1 cellular context compared by ENCODE assay signal in the genomic region with DNA sequence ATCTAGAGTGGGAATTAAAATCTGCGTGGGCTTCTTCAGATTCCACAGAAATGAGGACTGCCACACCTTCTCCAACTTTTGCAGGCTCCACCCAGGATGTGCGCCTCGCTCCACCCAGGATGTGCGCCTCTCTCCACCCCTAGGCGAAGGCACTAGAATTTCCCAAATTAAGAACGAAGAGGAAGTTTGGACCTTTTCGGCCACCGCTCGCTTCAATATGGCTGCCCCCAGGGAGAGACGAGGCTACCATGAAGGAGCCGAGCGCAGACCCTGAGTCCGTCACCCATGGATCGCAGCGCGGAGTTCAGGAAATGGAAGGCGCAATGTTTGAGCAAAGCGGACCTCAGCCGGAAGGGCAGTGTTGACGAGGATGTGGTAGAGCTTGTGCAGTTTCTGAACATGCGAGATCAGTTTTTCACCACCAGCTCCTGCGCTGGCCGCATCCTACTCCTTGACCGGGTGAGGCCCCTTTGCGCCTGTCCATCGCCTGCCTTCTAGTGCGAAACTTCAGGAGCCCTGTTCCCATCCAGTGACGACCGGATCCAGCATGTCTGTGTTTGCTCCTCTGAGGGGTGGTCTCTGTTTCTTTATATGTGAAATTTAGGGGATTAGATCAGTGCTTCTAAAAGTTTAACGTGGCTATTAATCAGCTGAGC.
TF ChIP-seq lines count a peak whose summit lies in the region.

A gene with protein sequence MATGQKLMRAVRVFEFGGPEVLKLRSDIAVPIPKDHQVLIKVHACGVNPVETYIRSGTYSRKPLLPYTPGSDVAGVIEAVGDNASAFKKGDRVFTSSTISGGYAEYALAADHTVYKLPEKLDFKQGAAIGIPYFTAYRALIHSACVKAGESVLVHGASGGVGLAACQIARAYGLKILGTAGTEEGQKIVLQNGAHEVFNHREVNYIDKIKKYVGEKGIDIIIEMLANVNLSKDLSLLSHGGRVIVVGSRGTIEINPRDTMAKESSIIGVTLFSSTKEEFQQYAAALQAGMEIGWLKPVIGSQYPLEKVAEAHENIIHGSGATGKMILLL (minus strand): TSS at position 91 of the 656 bp plus-strand sequence. CDS start 8,229 bp downstream, outside the sequence.
A gene with protein sequence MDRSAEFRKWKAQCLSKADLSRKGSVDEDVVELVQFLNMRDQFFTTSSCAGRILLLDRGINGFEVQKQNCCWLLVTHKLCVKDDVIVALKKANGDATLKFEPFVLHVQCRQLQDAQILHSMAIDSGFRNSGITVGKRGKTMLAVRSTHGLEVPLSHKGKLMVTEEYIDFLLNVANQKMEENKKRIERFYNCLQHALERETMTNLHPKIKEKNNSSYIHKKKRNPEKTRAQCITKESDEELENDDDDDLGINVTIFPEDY (plus strand): TSS at position 193 of the 656 bp plus-strand sequence. CDS start 93 bp downstream, at position 286.

TF ChIP-seq in IMR-90, 13 proteins besides CTCF, POLR2A, EP300 and RAD21 (continued from another document):
- TF ChIP-seq, protein P1, sequence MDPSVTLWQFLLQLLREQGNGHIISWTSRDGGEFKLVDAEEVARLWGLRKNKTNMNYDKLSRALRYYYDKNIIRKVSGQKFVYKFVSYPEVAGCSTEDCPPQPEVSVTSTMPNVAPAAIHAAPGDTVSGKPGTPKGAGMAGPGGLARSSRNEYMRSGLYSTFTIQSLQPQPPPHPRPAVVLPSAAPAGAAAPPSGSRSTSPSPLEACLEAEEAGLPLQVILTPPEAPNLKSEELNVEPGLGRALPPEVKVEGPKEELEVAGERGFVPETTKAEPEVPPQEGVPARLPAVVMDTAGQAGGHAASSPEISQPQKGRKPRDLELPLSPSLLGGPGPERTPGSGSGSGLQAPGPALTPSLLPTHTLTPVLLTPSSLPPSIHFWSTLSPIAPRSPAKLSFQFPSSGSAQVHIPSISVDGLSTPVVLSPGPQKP (IDR thresholded peaks at IDR 0.05; ENCODE audit: borderline replicate concordance, low read depth, low read length), result no peak
- TF ChIP-seq MXI1 (IDR thresholded peaks at IDR 0.05; ENCODE audit: borderline replicate concordance, low read depth, low read length), result peak; percentile 89
- TF ChIP-seq BHLHE40 (IDR thresholded peaks at IDR 0.05; ENCODE audit: low read depth, low read length), result no peak
- TF ChIP-seq NFE2L2 (IDR thresholded peaks at IDR 0.05; ENCODE audit: low read depth, low read length), result no peak
- peak; percentile 69; the same call in 1 of the 2 replicates for TF ChIP-seq MAZ (IDR thresholded peaks at IDR 0.05; ENCODE audit: borderline replicate concordance, low read depth, low read length)
- TF ChIP-seq CEBPB (IDR thresholded peaks at IDR 0.05; ENCODE audit: low read depth, low read length), result 0 out of 2 replicates have a peak, but pooled peaks have one; percentile 7
- no peak for TF ChIP-seq SMC3 (IDR thresholded peaks at IDR 0.05; ENCODE audit: low read depth, low read length)
- TF ChIP-seq FOS (IDR thresholded peaks at IDR 0.05; ENCODE audit: low read depth, low read length), result no peak
- no peak for TF ChIP-seq MAFK (IDR thresholded peaks at IDR 0.05; ENCODE audit: low read depth, low read length)
- no peak for TF ChIP-seq CHD1 (IDR thresholded peaks at IDR 0.05; ENCODE audit: low read depth, low read length)
